ENCODE assay signal across 16 cellular contexts in genomic region chr1:113399063-113399583, GRCh38. TPM values are rescaled to one million over a fixed set of nuclear protein-coding genes. Genes with fewer than 3 reads are reported as not detected.
DNase-seq lines count a peak whose midpoint lies in the region; ATAC-seq, FAIRE-seq and TF ChIP-seq lines count a peak whose summit lies in the region.
"Had no signal": no experiment of that assay in that cellular context is flagged by ENCODE, and none has a peak within 500 bp of the region (broad histone marks: within the 10 kb centered on the region; RNA-seq: fewer than 3 reads in every experiment).

No MANE protein-coding gene starts in this region.

- TF ChIP-seq POLR2A in H54 (IDR thresholded peaks at IDR 0.05; ENCODE audit: low read depth, low read length): no peak

- peaks cover 46% of the 10 kb centered on the region for H3K4me1 ChIP-seq in PC-3 (ENCODE audit: insufficient read depth, low read length)
- H3K4me1 ChIP-seq: Peyer's patch had no signal

- TF ChIP-seq CTCF in brain (conservative IDR thresholded peaks at IDR 0.05) (no peak), PC-3 (conservative IDR thresholded peaks at IDR 0.05; ENCODE audit: low read depth, low read length) (no peak), type B pancreatic cell (conservative IDR thresholded peaks at IDR 0.05) (no peak)

- peak; percentile 41 for FAIRE-seq in H54 (lab: Jason Lieb, UNC)
- FAIRE-seq: D721Med, GM12891 had no signal

- peaks cover 80% of the 10 kb centered on the region for H3K79me2 ChIP-seq in PC-3 (ENCODE audit: low read length)

- H2AFZ ChIP-seq in PC-3 (ENCODE audit: low read length): no peak overlapping the region

- H4K20me1 ChIP-seq in PC-3 (ENCODE audit: low read length): no peaks in the 10 kb centered on the region

- H3K27me3 Mint-ChIP-seq in brain (no peaks in the 10 kb centered on the region), type B pancreatic cell (no peaks in the 10 kb centered on the region)

- intact Hi-C loops in PC-3 (cut with micrococcal nuclease): loop anchor here (10.0 kb wide), 1 partner anchor 216 kb away; no protein-coding TSS in a partner anchor

- ATAC-seq in GM19324 (IDR thresholded peaks at IDR 0.05; ENCODE audit: low FRiP score, unreplicated experiment): no peak
- ATAC-seq in PC-3: no peak
- ATAC-seq: CD8-positive, alpha-beta T cell; Right ventricle myocardium inferior had no signal

- no peaks in the 10 kb centered on the region for H3K36me3 ChIP-seq in PC-3 (ENCODE audit: low read depth, low read length)
- H3K36me3 ChIP-seq: Peyer's patch had no signal

- H3K9me2 ChIP-seq in PC-3 (replicated peaks; ENCODE audit: low read length): no peaks in the 10 kb centered on the region

- no peaks in the 10 kb centered on the region for H3K27me3 ChIP-seq in PC-3 (ENCODE audit: low read length)
- H3K27me3 ChIP-seq: Peyer's patch had no signal

- DNase-seq in DMS79 (lab: John Stamatoyannopoulos, UW) (peak; percentile 38), H54 (ENCODE audit: insufficient read length, low spot score) (no peak), NCI-H524 (lab: John Stamatoyannopoulos, UW) (peak; percentile 75 to 87), PC-3 (no peak), type B pancreatic cell (ENCODE audit: extremely low spot score, unreplicated experiment) (no peak)
- DNase-seq: CD8-positive, alpha-beta T cell; DND-41; KG1; NCI-H1048; NCI-H1930; Peyer's patch had no signal

- H3K27ac ChIP-seq in PC-3 (ENCODE audit: low read length): no peak overlapping the region
- H3K27ac ChIP-seq: Peyer's patch had no signal

- H3K4me3 Mint-ChIP-seq in brain (peak overlapping the region in 4 of 5 experiments; percentile 23 to 66 (median 48)), type B pancreatic cell (no peak overlapping the region)
- H3K4me3 Mint-ChIP-seq: CD8-positive, alpha-beta T cell had no signal

- H3K4me3 ChIP-seq in PC-3 (ENCODE audit: low read length): no peak overlapping the region
- H3K4me3 ChIP-seq: Peyer's patch had no signal

- H3K9ac ChIP-seq in PC-3 (ENCODE audit: low read length): no peak overlapping the region

- no peaks in the 10 kb centered on the region for H3K9me3 Mint-ChIP-seq in brain
- no peaks in the 10 kb centered on the region for H3K9me3 Mint-ChIP-seq in type B pancreatic cell
- H3K9me3 Mint-ChIP-seq: CD8-positive, alpha-beta T cell had no signal

- H3K4me1 Mint-ChIP-seq in brain (peaks cover 87% of the 10 kb centered on the region), type B pancreatic cell (ENCODE audit: unreplicated experiment) (peaks cover 30% of the 10 kb centered on the region)

- no peaks in the 10 kb centered on the region for H3F3A ChIP-seq in PC-3 (ENCODE audit: low read length, unreplicated experiment)

- CTCF ChIA-PET in PC-3 (lab: Charles Lee): no interaction called here

- BruUV-seq in PC-3 (replicated peaks; lab: Mats Ljungman, UMichigan): no TSS peak

- no peaks in the 10 kb centered on the region for H3K9me3 ChIP-seq in PC-3 (ENCODE audit: low read length)
- H3K9me3 ChIP-seq: Peyer's patch had no signal

- H3K27ac Mint-ChIP-seq in brain: peak overlapping the region in 4 of 5 experiments; percentile 7 to 64 (median 28)
- no peak overlapping the region for H3K27ac Mint-ChIP-seq in type B pancreatic cell
- H3K27ac Mint-ChIP-seq: CD8-positive, alpha-beta T cell had no signal

- no peak overlapping the region for H3K4me2 ChIP-seq in PC-3 (ENCODE audit: low read length)

- peaks cover 4% of the 10 kb centered on the region for H3K36me3 Mint-ChIP-seq in brain
- H3K36me3 Mint-ChIP-seq in type B pancreatic cell: no peaks in the 10 kb centered on the region
- H3K36me3 Mint-ChIP-seq: CD8-positive, alpha-beta T cell had no signal

- POLR2A ChIA-PET in PC-3 (lab: Charles Lee; ENCODE audit: unreplicated experiment): no interaction called here

RNA-seq across cellular contexts. Expression of gene MAGI3, which starts 8.8 kb away (rescaled TPM):
- 6.9 TPM for polyA plus RNA-seq in brain (ENCODE audit: insufficient read depth, low read depth, low replicate concordance)
- total RNA-seq in PC-3 (2014; rRNA removed) (7.2 and 10.7 TPM in 2 replicates), type B pancreatic cell (ENCODE audit: low replicate concordance) (19.2 and 23.9 TPM in 2 replicates)

Comparison
In these comparisons a context has a peak if more than half of its experiments do, and no peak if none do; other contexts are left out.
1. DNase-seq: peak in DMS79 (single experiment) and NCI-H524 (2 of 2); none in H54 (single experiment), PC-3 (single experiment) and type B pancreatic cell (single experiment).